28 cellular contexts compared by ENCODE assay signal in genomic region chr13:112368883-112369282, GRCh38. TPM values are rescaled to one million over a fixed set of nuclear protein-coding genes. Genes with fewer than 3 reads are reported as not detected.
"Had no signal": no experiment of that assay in that cellular context is flagged by ENCODE, and none has a peak within 500 bp of the region (broad histone marks: within the 10 kb centered on the region; RNA-seq: fewer than 3 reads in every experiment).

No MANE protein-coding gene starts in this region.

- H3K27me3 Mint-ChIP-seq: dendritic cell treated with granulocyte-macrophage colony-stimulating factor and Interleukin-4, amounts not matched to agents 40 ng/mL and 50 ng/mL, for 4 days had no signal

- H3K4me3 ChIP-seq: colonic mucosa, esophagus squamous epithelium, gastrocnemius medialis, heart right ventricle, left lung, lower lobe of right lung, mucosa of descending colon had no signal

- H3K36me3 ChIP-seq: colonic mucosa, esophagus squamous epithelium, gastrocnemius medialis, heart right ventricle, left lung, lower lobe of right lung had no signal

- DNase-seq: cerebellar nuclear complex; colonic mucosa; cortex of kidney; effector CD4-positive, alpha-beta T cell; effector memory CD4-positive, alpha-beta T cell; esophagus squamous epithelium; foreskin fibroblast; foreskin melanocyte; gastrocnemius medialis; glutamatergic neuron; heart right ventricle; hippocampal formation; left cardiac atrium; left lung; left ventricle myocardium superior; lower lobe of right lung; mesenchymal stem cell; mucosa of descending colon had no signal

- H3K27ac ChIP-seq: colonic mucosa, esophagus squamous epithelium, gastrocnemius medialis, heart right ventricle, left lung, lower lobe of right lung had no signal

- H3K27me3 ChIP-seq: colonic mucosa, gastrocnemius medialis had no signal

- H3K9me3 ChIP-seq: colonic mucosa, gastrocnemius medialis, lower lobe of right lung had no signal

- H3K4me1 ChIP-seq: colonic mucosa, esophagus squamous epithelium, gastrocnemius medialis, heart right ventricle, left lung, lower lobe of right lung had no signal

- H3K4me3 Mint-ChIP-seq: dendritic cell treated with granulocyte-macrophage colony-stimulating factor and Interleukin-4, amounts not matched to agents 40 ng/mL and 50 ng/mL, for 4 days had no signal

- H3K27ac Mint-ChIP-seq: dendritic cell treated with granulocyte-macrophage colony-stimulating factor and Interleukin-4, amounts not matched to agents 40 ng/mL and 50 ng/mL, for 4 days had no signal

RNA-seq across cellular contexts. Expression of gene SPACA7, which starts 7.3 kb away (rescaled TPM):
- total RNA-seq: chondrocyte, colonic mucosa, dermis microvascular lymphatic vessel endothelial cell, endothelial cell of umbilical vein, epithelial cell of proximal tubule, esophagus squamous epithelium, gastrocnemius medialis, glomerular endothelial cell, heart right ventricle, kidney epithelial cell, left cardiac atrium, left lung, left ventricle myocardium superior, lower leg skin, lower lobe of right lung, lung microvascular endothelial cell, mucosa of descending colon, myocyte had no signal
